In the genomic region with DNA sequence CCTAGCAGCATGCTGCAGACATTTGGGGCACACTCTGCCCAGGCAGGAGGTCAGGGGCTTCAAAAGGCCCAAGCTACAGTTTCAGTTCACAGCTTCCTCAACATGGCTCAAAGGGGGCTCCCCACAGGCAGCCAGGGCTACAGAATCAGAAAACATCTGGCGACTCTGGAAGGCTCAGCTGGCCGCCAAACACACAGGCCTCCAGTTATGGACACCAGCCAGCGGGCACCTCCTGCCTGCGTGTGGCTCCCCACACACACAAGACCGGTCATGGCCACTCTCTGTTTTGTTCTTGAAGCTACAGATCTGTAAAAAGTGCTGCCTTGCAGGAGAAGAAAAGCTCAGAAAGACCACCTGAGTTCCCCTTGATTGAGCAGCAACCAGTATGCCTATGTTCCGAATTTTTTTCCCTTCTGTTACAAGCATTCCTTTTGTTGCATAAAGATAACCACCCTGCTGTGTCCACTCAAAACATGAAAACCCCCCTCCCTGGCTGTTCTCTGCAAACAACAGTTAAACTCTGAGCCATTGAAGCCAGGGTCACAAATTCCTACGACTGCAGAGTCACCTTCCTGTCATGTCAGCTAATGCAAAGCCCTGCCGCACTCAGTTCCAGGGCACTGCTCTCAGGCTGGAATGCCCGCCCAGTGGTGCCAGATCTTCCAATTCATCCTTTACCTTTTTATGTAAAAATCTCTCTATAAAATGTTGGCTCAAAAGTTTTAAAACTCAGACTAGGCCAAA, we compare ENCODE assay signal across 14 cellular contexts. TPM values are rescaled to one million over a fixed set of nuclear protein-coding genes. Genes with fewer than 3 reads are reported as not detected.
A peak's percentile ranks its signal among the peaks of the same experiment; 100 is the strongest.
DNase-seq lines count a peak whose midpoint lies in the region; ATAC-seq and TF ChIP-seq lines count a peak whose summit lies in the region.
"Had no signal": no experiment of that assay in that cellular context is flagged by ENCODE, and none has a peak within 500 bp of the region (broad histone marks: within the 10 kb centered on the region; RNA-seq: fewer than 3 reads in every experiment).

No MANE protein-coding gene starts in this region.

- H3K4me3 ChIP-seq in adrenal gland: no peak overlapping the region

- ATAC-seq in left cardiac atrium (peak; percentile 43 to 62), GM18511 (IDR thresholded peaks at IDR 0.05; ENCODE audit: unreplicated experiment) (no peak), GM18505 (IDR thresholded peaks at IDR 0.05; ENCODE audit: unreplicated experiment) (no peak)
- ATAC-seq: activated CD4-positive, alpha-beta T cell treated with anti-CD3 and anti-CD28 coated beads for 36 hours had no signal

- H3K27me3 ChIP-seq in adrenal gland: no peaks in the 10 kb centered on the region
- H3K27me3 ChIP-seq: BE2C had no signal

- peaks cover 27% of the 10 kb centered on the region for H3K27me3 Mint-ChIP-seq in neural crest cell (ENCODE audit: low read depth)

- peak overlapping the region; percentile 15 to 83 (median 74) for H3K27ac ChIP-seq in adrenal gland

- H3K36me3 Mint-ChIP-seq in neural crest cell (ENCODE audit: low read depth): peaks cover 4% of the 10 kb centered on the region

- no peaks in the 10 kb centered on the region for H3K9me3 Mint-ChIP-seq in neural crest cell

- no peaks in the 10 kb centered on the region for H3K36me3 ChIP-seq in adrenal gland (replicated peaks in 1 of 2)
- H3K36me3 ChIP-seq: BE2C had no signal

- TF ChIP-seq POLR2A in adrenal gland (IDR thresholded peaks at IDR 0.05) (peak in 1 of 2 donors; percentile 18), GM18505 (IDR thresholded peaks at IDR 0.05; ENCODE audit: borderline replicate concordance, extremely low read depth, insufficient read depth, insufficient read length) (no peak)

- intact Hi-C loops in adrenal gland (cut with DNase I) (no loop called here), left cardiac atrium (cut with DNase I) (no loop called here)

- TF ChIP-seq CTCF in adrenal gland (IDR thresholded peaks at IDR 0.05) (no peak), neural crest cell (conservative IDR thresholded peaks at IDR 0.05) (no peak)

- H3K4me1 Mint-ChIP-seq in neural crest cell: peaks cover 42% of the 10 kb centered on the region

- peak overlapping the region; percentile 38 for H3K4me3 Mint-ChIP-seq in neural crest cell
- H3K4me3 Mint-ChIP-seq: activated CD4-positive, alpha-beta T cell treated with anti-CD3 and anti-CD28 coated beads for 36 hours had no signal

- 37 to 40% (median 38%) methylated on average over 7 to 9 of the region's 9 CpGs for WGBS in adrenal gland, 4 donors

- DNase-seq in GM03348 (ENCODE audit: low spot score) (peak; percentile 20), adrenal gland (peak; percentile 64 to 85 (median 80)), left cardiac atrium (peak; percentile 44), neural crest cell (ENCODE audit: low read depth, low spot score) (no peak), NCI-H2107 (lab: John Stamatoyannopoulos, UW) (no peak), NAMALWA (ENCODE audit: low spot score) (no peak)
- DNase-seq: activated CD4-positive, alpha-beta T cell treated with anti-CD3 and anti-CD28 coated beads for 36 hours; BE2C; mesenchymal stem cell; NCI-H748 treated with DMSO at 0.1 percent for 48 hours had no signal

- H3K27ac Mint-ChIP-seq in neural crest cell (ENCODE audit: unreplicated experiment): no peak overlapping the region
- H3K27ac Mint-ChIP-seq: activated CD4-positive, alpha-beta T cell treated with anti-CD3 and anti-CD28 coated beads for 36 hours had no signal

- H3K9me3 ChIP-seq in adrenal gland (replicated peaks in 1 of 3): no peaks in the 10 kb centered on the region
- H3K9me3 ChIP-seq: BE2C had no signal

- peaks cover 70 to 78% of the 10 kb centered on the region in 2 donors for H3K4me1 ChIP-seq in adrenal gland (replicated peaks in 1 of 2)
- H3K4me1 ChIP-seq: BE2C had no signal

RNA-seq across cellular contexts. Expression of gene VSTM4, which starts 33.6 kb away (rescaled TPM):
- total RNA-seq in adrenal gland (100 to 1,000 TPM in 2 of 8 donors, 10 to 100 TPM in 6; 57.9 to 136 (median 78.6) TPM), left cardiac atrium (10 to 100 TPM; 17.2 to 21.0 TPM), neural crest cell (2.2 and 2.3 TPM in 2 replicates)
- polyA plus RNA-seq in adrenal gland: 10 to 100 TPM; 15.1 to 57.1 (median 23.6) TPM

RNA-seq across cellular contexts. Expression of gene FAM170B, which starts 52.1 kb away (rescaled TPM):
- total RNA-seq in adrenal gland: not detected
- polyA plus RNA-seq in adrenal gland: not detected
- total RNA-seq in left cardiac atrium: not detected
- not detected in 2 replicates for total RNA-seq in neural crest cell
- total RNA-seq: activated CD4-positive, alpha-beta T cell treated with anti-CD3 and anti-CD28 coated beads for 36 hours; cerebellum; fibroblast of villous mesenchyme had no signal

Comparison
In these comparisons a context has a peak if more than half of its experiments do, and no peak if none do; other contexts are left out.
1. DNase-seq: peak in GM03348 (single experiment), adrenal gland (7 of 7) and left cardiac atrium (single experiment); none in neural crest cell (single experiment), NCI-H2107 (single experiment) and NAMALWA (single experiment).
2. ATAC-seq: peak in left cardiac atrium (2 of 2); none in GM18511 (single experiment) and GM18505 (single experiment).